ENCODE assay signal across 8 cellular contexts in the genomic region with DNA sequence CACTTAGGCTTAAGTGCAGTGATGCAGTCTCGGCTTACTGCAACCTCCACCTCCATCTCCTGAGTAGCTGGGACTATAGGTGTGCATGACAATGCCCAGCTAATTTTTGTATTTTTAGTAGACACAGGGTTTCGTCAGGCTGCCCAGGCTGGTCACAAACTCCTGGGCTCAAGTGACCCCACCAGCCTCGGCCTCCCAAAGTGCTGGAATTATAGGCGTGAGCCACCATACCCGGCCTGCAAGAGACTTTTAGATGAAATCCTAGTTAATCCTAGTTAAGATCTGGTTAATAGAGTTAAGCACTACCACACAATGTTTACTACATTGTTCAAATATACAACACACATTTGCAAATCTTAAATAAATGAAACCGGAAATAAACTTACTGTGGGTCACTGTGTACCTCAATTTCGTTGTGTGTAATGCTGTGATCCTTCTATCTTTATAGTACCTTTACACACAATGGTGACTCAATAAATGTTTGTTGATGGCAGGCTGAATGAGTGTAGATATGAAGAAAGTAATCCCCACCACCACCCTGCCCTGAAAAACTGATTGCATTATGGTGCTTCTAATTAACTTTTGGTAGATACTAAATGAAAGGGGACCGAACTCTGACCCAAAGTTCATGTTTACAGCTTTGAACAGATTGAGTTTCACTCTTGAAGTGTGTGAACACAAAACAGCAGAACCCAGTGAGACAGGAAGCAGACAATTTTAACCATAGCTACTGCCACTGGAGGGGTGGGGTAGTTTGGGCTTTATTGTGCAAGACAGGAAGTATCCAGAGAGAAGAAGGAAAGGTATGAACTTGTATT.
A peak's percentile ranks its signal among the peaks of the same experiment; 100 is the strongest.
DNase-seq lines count a peak whose midpoint lies in the region; ATAC-seq, FAIRE-seq and TF ChIP-seq lines count a peak whose summit lies in the region.

No MANE protein-coding gene starts in this region.

- H2BK15ac ChIP-seq in mesendoderm (replicated peaks; ENCODE audit: low read depth): peak overlapping the region; percentile 60

- peaks cover 13% of the 10 kb centered on the region for H3K4me1 ChIP-seq in body of pancreas
- H3K4me1 ChIP-seq in mesendoderm (ENCODE audit: control insufficient read depth, low read depth, low read length): peaks cover 2% of the 10 kb centered on the region

- no peak overlapping the region for H3K23ac ChIP-seq in mesendoderm (ENCODE audit: low read length)

- intact Hi-C loops in Calu3 (cut with micrococcal nuclease; ENCODE audit: unreplicated experiment) (loop anchor here (2.0 kb wide), 2 partner anchors 196 to 238 kb away; no protein-coding TSS in a partner anchor), body of pancreas (cut with DNase I) (no loop called here)

- H3K27me3 ChIP-seq in body of pancreas (no peaks in the 10 kb centered on the region), mesendoderm (ENCODE audit: insufficient read depth, low read length, poor library complexity) (no peaks in the 10 kb centered on the region)

- no peak overlapping the region for H4K8ac ChIP-seq in mesendoderm (ENCODE audit: low read depth, low read length)

- no peak overlapping the region for H2BK5ac ChIP-seq in mesendoderm (ENCODE audit: low read length)

- 73 to 77% methylated on average over 8 of the region's 8 CpGs for WGBS in body of pancreas, 2 donors
- no CpG with 5 or more reads among the region's 8 CpGs for WGBS in mesendoderm (ENCODE audit: extremely low coverage, insufficient coverage, low lambda C conversion rate)

- H3K18ac ChIP-seq in mesendoderm (ENCODE audit: low read length): peak overlapping the region; percentile 86

- H3K4me3 Mint-ChIP-seq in Calu3 (ENCODE audit: low read depth, unreplicated experiment): peak overlapping the region; percentile 8

- H3K79me2 ChIP-seq in mesendoderm (ENCODE audit: control insufficient read depth, insufficient read depth, low read length): no peaks in the 10 kb centered on the region

- DNase-seq in Calu3: peak; percentile 64
- peak; percentile 54 for DNase-seq in RCC 7860 (ENCODE audit: low spot score)
- DNase-seq in body of pancreas: peak in 2 of 4 donors; percentile 42 to 65
- DNase-seq in mesendoderm: no peak
- DNase-seq in NCI-H2171 (lab: John Stamatoyannopoulos, UW): no peak
- DNase-seq in retina: no peak

- no peaks in the 10 kb centered on the region for H3K79me1 ChIP-seq in mesendoderm (ENCODE audit: low read length)

- H3K4ac ChIP-seq in mesendoderm (ENCODE audit: low read depth, low read length): no peak overlapping the region

- H3K36me3 ChIP-seq in body of pancreas (replicated peaks in 1 of 2; ENCODE audit: insufficient read depth in 1 of 2, low read depth in 2 of 2): no peaks in the 10 kb centered on the region
- no peaks in the 10 kb centered on the region for H3K36me3 ChIP-seq in mesendoderm (ENCODE audit: control insufficient read depth, insufficient read depth, low read length)

- H3K9me3 Mint-ChIP-seq in Calu3 (ENCODE audit: low read depth, unreplicated experiment): no peaks in the 10 kb centered on the region

- peaks cover 53% of the 10 kb centered on the region for H3K4me1 Mint-ChIP-seq in Calu3 (ENCODE audit: low read depth, unreplicated experiment)

- H3K9me3 ChIP-seq in body of pancreas: no peaks in the 10 kb centered on the region

- H3K36me3 Mint-ChIP-seq in Calu3 (ENCODE audit: insufficient read depth, unreplicated experiment): peaks cover 20% of the 10 kb centered on the region

- no peak overlapping the region for H3K4me2 ChIP-seq in mesendoderm (ENCODE audit: low read length)

- H3K4me3 ChIP-seq in body of pancreas (no peak overlapping the region), mesendoderm (ENCODE audit: low read length) (no peak overlapping the region)

- no peak overlapping the region for H3K9ac ChIP-seq in mesendoderm (ENCODE audit: low read length)

- H4K5ac ChIP-seq in mesendoderm (ENCODE audit: low read length): no peak overlapping the region

- BruUV-seq in Calu3 (replicated peaks; lab: Mats Ljungman, UMichigan): TSS peak; percentile 73

- no peak for TF ChIP-seq POLR2A in body of pancreas (IDR thresholded peaks at IDR 0.05)

- no peaks in the 10 kb centered on the region for H3K27me3 Mint-ChIP-seq in Calu3 (ENCODE audit: unreplicated experiment)

- TF ChIP-seq CTCF in Calu3 (IDR thresholded peaks at IDR 0.05; ENCODE audit: unreplicated experiment) (no peak), body of pancreas (IDR thresholded peaks at IDR 0.05) (no peak)

- H3K27ac ChIP-seq in body of pancreas (peak overlapping the region in 2 of 4 donors; percentile 38 to 49), mesendoderm (ENCODE audit: low read depth, low read length) (no peak overlapping the region)

- H3K56ac ChIP-seq in mesendoderm (ENCODE audit: low read length): no peak overlapping the region

- no peak overlapping the region for H2AK5ac ChIP-seq in mesendoderm (ENCODE audit: low read length)

- CTCF ChIA-PET in Calu3 (lab: Charles Lee): interaction anchor here (0.7 to 2.1 kb wide), 7 partner anchors 31 to 602 kb away, joined by 3 to 9 read pairs (median 3); a partner anchor contains a TSS

- no peak overlapping the region for H2BK120ac ChIP-seq in mesendoderm (ENCODE audit: low read depth, low read length)

- no peak for FAIRE-seq in RCC 7860 (lab: Jason Lieb, UNC)

- peak; percentile 96 for ATAC-seq in GM19351 (IDR thresholded peaks at IDR 0.05; ENCODE audit: unreplicated experiment)
- ATAC-seq in HG03354 (IDR thresholded peaks at IDR 0.05; ENCODE audit: poor library complexity, severe bottlenecking, unreplicated experiment): peak; percentile 97
- ATAC-seq in body of pancreas: peak; percentile 82

- peak overlapping the region; percentile 81 for H3K27ac Mint-ChIP-seq in Calu3 (ENCODE audit: unreplicated experiment)

Comparison
In these comparisons a context has a peak if more than half of its experiments do, and no peak if none do; other contexts are left out.
1. DNase-seq: peak in Calu3 (single experiment) and RCC 7860 (single experiment); none in mesendoderm (single experiment), NCI-H2171 (single experiment) and retina (single experiment).
2. Peak in every context shown above with its lines, with median percentiles within 50 percentile points of each other: ATAC-seq.